In genomic region chr10:48306265-48306869, GRCh38 we compare ENCODE assay signal across 8 cellular contexts. TPM values are rescaled to one million over a fixed set of nuclear protein-coding genes. Genes with fewer than 3 reads are reported as not detected.
DNase-seq lines count a peak whose midpoint lies in the region; ATAC-seq and TF ChIP-seq lines count a peak whose summit lies in the region.

Gene MAPK8, plus strand, starts transcription at chr10:48306677. Its CDS starts 94,984 bp downstream, at chr10:48401661.

- H3K9me3 ChIP-seq in Panc1 (ENCODE audit: control insufficient read depth, insufficient read depth, low read depth, low read length) (no peaks in the 10 kb centered on the region), muscle layer of colon (ENCODE audit: low read length) (no peaks in the 10 kb centered on the region)

- peaks cover 31% of the 10 kb centered on the region for H3K4me1 ChIP-seq in Panc1 (ENCODE audit: control insufficient read depth, insufficient read depth, low read length)
- H3K4me1 ChIP-seq in muscle layer of colon (ENCODE audit: insufficient read depth, low read length), result peaks cover 28% of the 10 kb centered on the region

- BruUV-seq in Panc1 (replicated peaks; lab: Mats Ljungman, UMichigan), result no TSS peak

- H3K9ac ChIP-seq in muscle layer of colon (ENCODE audit: low read length), result peak within 1 kb of the TSS; percentile 78

- H3K27me3 Mint-ChIP-seq in activated T-cell treated with anti-CD3 and anti-CD28 coated beads, Interleukin-2, amount 50 U/mL, for 4 hours (ENCODE audit: low read depth), result no peaks in the 10 kb centered on the region

- DNase-seq in DMS53 (lab: John Stamatoyannopoulos, UW), result peak; percentile 98
- peak; percentile 84 for DNase-seq in KBM-7
- peak; percentile 47 for DNase-seq in Panc1 (ENCODE audit: low read depth, low spot score)
- DNase-seq in activated T-cell treated with anti-CD3 and anti-CD28 coated beads, Interleukin-2, amount 50 U/mL, for 4 hours, result peak; percentile 93
- peak; percentile 82 for DNase-seq in stimulated activated CD8-positive, alpha-beta memory T cell treated with anti-CD3 and anti-CD28 coated beads, Interleukin-7, amount 100 ng/mL, for 24 hours (ENCODE audit: low read depth)

- CTCF ChIA-PET in Panc1 (lab: Charles Lee), result no interaction called here

- in situ Hi-C loops in KBM-7 (cut with MboI; ENCODE audit: low pct_unique_long_range_greater_than_20kb, low sequenced_read_pairs), result no loop called here
- in situ Hi-C loops in Panc1 (cut with HindIII; ENCODE audit: low pct_unique_long_range_greater_than_20kb, low sequenced_read_pairs), result no loop called here

- peaks cover 33% of the 10 kb centered on the region for H3K4me1 Mint-ChIP-seq in activated T-cell treated with anti-CD3 and anti-CD28 coated beads, Interleukin-2, amount 50 U/mL, for 4 hours (ENCODE audit: low read depth)

- H3K36me3 Mint-ChIP-seq in activated T-cell treated with anti-CD3 and anti-CD28 coated beads, Interleukin-2, amount 50 U/mL, for 4 hours (ENCODE audit: insufficient read depth), result no peaks in the 10 kb centered on the region

- H3K4me3 Mint-ChIP-seq in activated T-cell treated with anti-CD3 and anti-CD28 coated beads, Interleukin-2, amount 50 U/mL, for 4 hours, result peak within 1 kb of the TSS; percentile 82

- H3K27me3 ChIP-seq in Panc1 (ENCODE audit: control insufficient read depth, insufficient read depth, low read length), result no peaks in the 10 kb centered on the region; the same call in 1 of the 2 replicates
- H3K27me3 ChIP-seq in muscle layer of colon (ENCODE audit: control insufficient read depth in 1 of 2, insufficient read depth in 2 of 2, low read length in 2 of 2), result no peaks in the 10 kb centered on the region

- POLR2A ChIA-PET in Panc1 (lab: Charles Lee), result interaction anchor here (0.6 kb wide), 1 partner anchor 1738 kb away, joined by 7 read pairs; no protein-coding TSS in a partner anchor

- H3K27ac ChIP-seq in Panc1 (ENCODE audit: low read length), result peak within 1 kb of the TSS; percentile 86
- H3K27ac ChIP-seq in muscle layer of colon (ENCODE audit: low read depth, low read length), result peak within 1 kb of the TSS; percentile 76

- no peak for TF ChIP-seq CTCF in Panc1 (IDR thresholded peaks at IDR 0.05)

- H3K36me3 ChIP-seq in Panc1 (ENCODE audit: control insufficient read depth, insufficient read depth, low read length) (no peaks in the 10 kb centered on the region), muscle layer of colon (ENCODE audit: insufficient read depth, low read length) (no peaks in the 10 kb centered on the region)

- H3K4me3 ChIP-seq in Panc1 (ENCODE audit: low read depth in 2 of 2, low read length in 2 of 2) (peak within 1 kb of the TSS; percentile 80 to 92), muscle layer of colon (ENCODE audit: low read depth in 1 of 2, low read length in 2 of 2) (peak within 1 kb of the TSS; percentile 75 to 87)

- ATAC-seq in GM21723 (IDR thresholded peaks at IDR 0.05; ENCODE audit: unreplicated experiment) (peak; percentile 86), Panc1 (peak; percentile 94), esophagus mucosa (peak; percentile 96)
- peak; percentile 86 to 91 for ATAC-seq in activated T-cell treated with anti-CD3 and anti-CD28 coated beads, Interleukin-2, amount 50 U/mL, for 4 hours

- intact Hi-C loops in Panc1 (cut with micrococcal nuclease; ENCODE audit: unreplicated experiment), result no loop called here

- H3K9me3 Mint-ChIP-seq in activated T-cell treated with anti-CD3 and anti-CD28 coated beads, Interleukin-2, amount 50 U/mL, for 4 hours, result no peaks in the 10 kb centered on the region

RNA-seq across cellular contexts. Expression of gene MAPK8, which starts in this region (rescaled TPM):
- total RNA-seq in Panc1 (2021; ENCODE audit: unreplicated experiment), result 66.6 TPM
- 35.2 TPM for polyA plus RNA-seq in Panc1 (2012; ENCODE audit: insufficient read length)
- 10 to 100 TPM; 31.5 to 34.5 (median 33.7) TPM for total RNA-seq in activated T-cell treated with anti-CD3 and anti-CD28 coated beads, Interleukin-2, amount 50 U/mL, for 4 hours
- total RNA-seq in esophagus mucosa, result 27.2 TPM

Comparison
In these comparisons a context has a peak if more than half of its experiments do, and no peak if none do; other contexts are left out.
1. Peak in every context shown above with its lines: DNase-seq, ATAC-seq, H3K4me3 ChIP-seq and H3K27ac ChIP-seq.
2. DNase-seq: peak in every context shown above with its lines; median percentile 98 in DMS53; 93 in activated T-cell treated with anti-CD3 and anti-CD28 coated beads, Interleukin-2, amount 50 U/mL, for 4 hours; 84 in KBM-7; 82 in stimulated activated CD8-positive, alpha-beta memory T cell treated with anti-CD3 and anti-CD28 coated beads, Interleukin-7, amount 100 ng/mL, for 24 hours; 47 in Panc1.